ENCODE assay signal across 1 cellular context in the genomic region with DNA sequence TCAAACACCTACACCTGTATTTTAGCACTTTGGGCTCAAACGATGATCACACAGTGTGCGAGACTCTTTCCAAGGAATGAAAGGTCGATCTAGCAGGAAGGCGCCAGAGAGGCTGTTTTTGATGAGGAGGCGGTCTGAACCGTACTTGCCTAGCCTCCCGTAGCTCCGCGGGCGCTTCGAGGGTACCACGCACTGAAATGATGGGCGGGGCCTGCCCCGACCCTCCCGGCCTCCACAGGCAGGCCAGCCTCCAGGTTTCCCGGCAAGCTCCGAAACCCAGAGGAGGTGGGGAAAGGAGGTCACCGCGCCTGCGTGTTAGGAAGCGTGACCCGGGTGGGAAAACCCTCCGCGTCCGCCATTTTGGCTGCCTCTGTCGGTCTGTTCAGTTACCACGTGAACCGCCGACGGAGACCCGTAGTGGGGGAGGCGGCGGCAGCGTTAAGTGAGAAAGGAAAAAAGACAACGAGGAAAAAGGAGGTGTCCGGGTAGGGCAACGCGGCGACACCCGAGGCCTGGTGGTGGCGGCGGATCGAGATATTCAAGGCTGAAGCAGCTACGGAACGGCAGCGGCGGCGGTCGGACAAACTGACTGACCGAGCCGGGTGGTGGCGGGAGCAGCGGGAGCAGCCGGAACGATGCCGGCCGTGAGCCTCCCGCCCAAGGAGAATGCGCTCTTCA.
TF ChIP-seq lines count a peak whose summit lies in the region.

A gene (plus strand): TSS at position 363 of the 678 bp plus-strand sequence. CDS start 273 bp downstream, at position 636.

TF ChIP-seq in HEK293, 187 proteins besides CTCF, POLR2A, EP300 and RAD21 (continued from another document and continues in another):
- TF ChIP-seq, protein P1, sequence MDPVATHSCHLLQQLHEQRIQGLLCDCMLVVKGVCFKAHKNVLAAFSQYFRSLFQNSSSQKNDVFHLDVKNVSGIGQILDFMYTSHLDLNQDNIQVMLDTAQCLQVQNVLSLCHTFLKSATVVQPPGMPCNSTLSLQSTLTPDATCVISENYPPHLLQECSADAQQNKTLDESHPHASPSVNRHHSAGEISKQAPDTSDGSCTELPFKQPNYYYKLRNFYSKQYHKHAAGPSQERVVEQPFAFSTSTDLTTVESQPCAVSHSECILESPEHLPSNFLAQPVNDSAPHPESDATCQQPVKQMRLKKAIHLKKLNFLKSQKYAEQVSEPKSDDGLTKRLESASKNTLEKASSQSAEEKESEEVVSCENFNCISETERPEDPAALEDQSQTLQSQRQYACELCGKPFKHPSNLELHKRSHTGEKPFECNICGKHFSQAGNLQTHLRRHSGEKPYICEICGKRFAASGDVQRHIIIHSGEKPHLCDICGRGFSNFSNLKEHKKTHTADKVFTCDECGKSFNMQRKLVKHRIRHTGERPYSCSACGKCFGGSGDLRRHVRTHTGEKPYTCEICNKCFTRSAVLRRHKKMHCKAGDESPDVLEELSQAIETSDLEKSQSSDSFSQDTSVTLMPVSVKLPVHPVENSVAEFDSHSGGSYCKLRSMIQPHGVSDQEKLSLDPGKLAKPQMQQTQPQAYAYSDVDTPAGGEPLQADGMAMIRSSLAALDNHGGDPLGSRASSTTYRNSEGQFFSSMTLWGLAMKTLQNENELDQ (tag by site-specific recombination; IDR thresholded peaks at IDR 0.05; ENCODE audit: low read depth), result no peak
- TF ChIP-seq ZNF510 (tag by site-specific recombination; IDR thresholded peaks at IDR 0.05; ENCODE audit: insufficient replicate concordance), result no peak
- peak; percentile 35; the same call in 1 of the 2 replicates for TF ChIP-seq ZNF629 (tag by site-specific recombination; IDR thresholded peaks at IDR 0.05)
- TF ChIP-seq, protein P2, sequence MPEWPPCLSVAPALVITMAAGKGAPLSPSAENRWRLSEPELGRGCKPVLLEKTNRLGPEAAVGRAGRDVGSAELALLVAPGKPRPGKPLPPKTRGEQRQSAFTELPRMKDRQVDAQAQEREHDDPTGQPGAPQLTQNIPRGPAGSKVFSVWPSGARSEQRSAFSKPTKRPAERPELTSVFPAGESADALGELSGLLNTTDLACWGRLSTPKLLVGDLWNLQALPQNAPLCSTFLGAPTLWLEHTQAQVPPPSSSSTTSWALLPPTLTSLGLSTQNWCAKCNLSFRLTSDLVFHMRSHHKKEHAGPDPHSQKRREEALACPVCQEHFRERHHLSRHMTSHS (tag by site-specific recombination; IDR thresholded peaks at IDR 0.05), result no peak
- peak; percentile 85 for TF ChIP-seq KLF9 (tag by site-specific recombination; IDR thresholded peaks at IDR 0.05; ENCODE audit: low read depth)
- TF ChIP-seq ZNF341 (tag by site-specific recombination; IDR thresholded peaks at IDR 0.05; ENCODE audit: low read depth), result peak; percentile 99
- peak; percentile 82 for TF ChIP-seq ZNF76 (tag by site-specific recombination; IDR thresholded peaks at IDR 0.05; ENCODE audit: borderline replicate concordance, low read depth)
- TF ChIP-seq, protein P3, sequence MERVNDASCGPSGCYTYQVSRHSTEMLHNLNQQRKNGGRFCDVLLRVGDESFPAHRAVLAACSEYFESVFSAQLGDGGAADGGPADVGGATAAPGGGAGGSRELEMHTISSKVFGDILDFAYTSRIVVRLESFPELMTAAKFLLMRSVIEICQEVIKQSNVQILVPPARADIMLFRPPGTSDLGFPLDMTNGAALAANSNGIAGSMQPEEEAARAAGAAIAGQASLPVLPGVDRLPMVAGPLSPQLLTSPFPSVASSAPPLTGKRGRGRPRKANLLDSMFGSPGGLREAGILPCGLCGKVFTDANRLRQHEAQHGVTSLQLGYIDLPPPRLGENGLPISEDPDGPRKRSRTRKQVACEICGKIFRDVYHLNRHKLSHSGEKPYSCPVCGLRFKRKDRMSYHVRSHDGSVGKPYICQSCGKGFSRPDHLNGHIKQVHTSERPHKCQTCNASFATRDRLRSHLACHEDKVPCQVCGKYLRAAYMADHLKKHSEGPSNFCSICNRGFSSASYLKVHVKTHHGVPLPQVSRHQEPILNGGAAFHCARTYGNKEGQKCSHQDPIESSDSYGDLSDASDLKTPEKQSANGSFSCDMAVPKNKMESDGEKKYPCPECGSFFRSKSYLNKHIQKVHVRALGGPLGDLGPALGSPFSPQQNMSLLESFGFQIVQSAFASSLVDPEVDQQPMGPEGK (tag by site-specific recombination; IDR thresholded peaks at IDR 0.05), result peak; percentile 6; the same call in 1 of the 2 replicates
- TF ChIP-seq ZNF335 (tag by site-specific recombination; conservative IDR thresholded peaks at IDR 0.05), result peak; percentile 83
- TF ChIP-seq, protein P4, sequence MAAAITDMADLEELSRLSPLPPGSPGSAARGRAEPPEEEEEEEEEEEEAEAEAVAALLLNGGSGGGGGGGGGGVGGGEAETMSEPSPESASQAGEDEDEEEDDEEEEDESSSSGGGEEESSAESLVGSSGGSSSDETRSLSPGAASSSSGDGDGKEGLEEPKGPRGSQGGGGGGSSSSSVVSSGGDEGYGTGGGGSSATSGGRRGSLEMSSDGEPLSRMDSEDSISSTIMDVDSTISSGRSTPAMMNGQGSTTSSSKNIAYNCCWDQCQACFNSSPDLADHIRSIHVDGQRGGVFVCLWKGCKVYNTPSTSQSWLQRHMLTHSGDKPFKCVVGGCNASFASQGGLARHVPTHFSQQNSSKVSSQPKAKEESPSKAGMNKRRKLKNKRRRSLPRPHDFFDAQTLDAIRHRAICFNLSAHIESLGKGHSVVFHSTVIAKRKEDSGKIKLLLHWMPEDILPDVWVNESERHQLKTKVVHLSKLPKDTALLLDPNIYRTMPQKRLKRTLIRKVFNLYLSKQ (tag by site-specific recombination; IDR thresholded peaks at IDR 0.05; ENCODE audit: borderline replicate concordance), result no peak
- TF ChIP-seq, protein P5, sequence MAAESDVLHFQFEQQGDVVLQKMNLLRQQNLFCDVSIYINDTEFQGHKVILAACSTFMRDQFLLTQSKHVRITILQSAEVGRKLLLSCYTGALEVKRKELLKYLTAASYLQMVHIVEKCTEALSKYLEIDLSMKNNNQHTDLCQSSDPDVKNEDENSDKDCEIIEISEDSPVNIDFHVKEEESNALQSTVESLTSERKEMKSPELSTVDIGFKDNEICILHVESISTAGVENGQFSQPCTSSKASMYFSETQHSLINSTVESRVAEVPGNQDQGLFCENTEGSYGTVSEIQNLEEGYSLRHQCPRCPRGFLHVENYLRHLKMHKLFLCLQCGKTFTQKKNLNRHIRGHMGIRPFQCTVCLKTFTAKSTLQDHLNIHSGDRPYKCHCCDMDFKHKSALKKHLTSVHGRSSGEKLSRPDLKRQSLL (tag by site-specific recombination; IDR thresholded peaks at IDR 0.05), result 0 out of 2 replicates have a peak, but pooled peaks have one; percentile 5
- 0 out of 2 replicates have a peak, but pooled peaks have one; percentile 67 for TF ChIP-seq REPIN1 (tag by site-specific recombination; IDR thresholded peaks at IDR 0.05; ENCODE audit: low read depth)
- no peak for TF ChIP-seq HOXD13 (CRISPR knock-in tag; IDR thresholded peaks at IDR 0.05; ENCODE audit: borderline replicate concordance)
- 0 out of 2 replicates have a peak, but pooled peaks have one; percentile 35 for TF ChIP-seq ZNF366 (tag by site-specific recombination; conservative IDR thresholded peaks at IDR 0.05)
- TF ChIP-seq ZNF843 (tag by site-specific recombination; IDR thresholded peaks at IDR 0.05), result peak; percentile 20; the same call in 1 of the 2 replicates
- TF ChIP-seq, protein P6, sequence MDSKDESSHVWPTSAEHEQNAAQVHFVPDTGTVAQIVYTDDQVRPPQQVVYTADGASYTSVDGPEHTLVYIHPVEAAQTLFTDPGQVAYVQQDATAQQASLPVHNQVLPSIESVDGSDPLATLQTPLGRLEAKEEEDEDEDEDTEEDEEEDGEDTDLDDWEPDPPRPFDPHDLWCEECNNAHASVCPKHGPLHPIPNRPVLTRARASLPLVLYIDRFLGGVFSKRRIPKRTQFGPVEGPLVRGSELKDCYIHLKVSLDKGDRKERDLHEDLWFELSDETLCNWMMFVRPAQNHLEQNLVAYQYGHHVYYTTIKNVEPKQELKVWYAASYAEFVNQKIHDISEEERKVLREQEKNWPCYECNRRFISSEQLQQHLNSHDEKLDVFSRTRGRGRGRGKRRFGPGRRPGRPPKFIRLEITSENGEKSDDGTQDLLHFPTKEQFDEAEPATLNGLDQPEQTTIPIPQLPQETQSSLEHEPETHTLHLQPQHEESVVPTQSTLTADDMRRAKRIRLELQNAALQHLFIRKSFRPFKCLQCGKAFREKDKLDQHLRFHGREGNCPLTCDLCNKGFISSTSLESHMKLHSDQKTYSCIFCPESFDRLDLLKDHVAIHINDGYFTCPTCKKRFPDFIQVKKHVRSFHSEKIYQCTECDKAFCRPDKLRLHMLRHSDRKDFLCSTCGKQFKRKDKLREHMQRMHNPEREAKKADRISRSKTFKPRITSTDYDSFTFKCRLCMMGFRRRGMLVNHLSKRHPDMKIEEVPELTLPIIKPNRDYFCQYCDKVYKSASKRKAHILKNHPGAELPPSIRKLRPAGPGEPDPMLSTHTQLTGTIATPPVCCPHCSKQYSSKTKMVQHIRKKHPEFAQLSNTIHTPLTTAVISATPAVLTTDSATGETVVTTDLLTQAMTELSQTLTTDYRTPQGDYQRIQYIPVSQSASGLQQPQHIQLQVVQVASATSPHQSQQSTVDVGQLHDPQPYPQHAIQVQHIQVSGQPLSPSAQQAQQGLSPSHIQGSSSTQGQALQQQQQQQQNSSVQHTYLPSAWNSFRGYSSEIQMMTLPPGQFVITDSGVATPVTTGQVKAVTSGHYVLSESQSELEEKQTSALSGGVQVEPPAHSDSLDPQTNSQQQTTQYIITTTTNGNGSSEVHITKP (tag by site-specific recombination; IDR thresholded peaks at IDR 0.05), result 0 out of 2 replicates have a peak, but pooled peaks have one; percentile 11
- TF ChIP-seq ZBTB7A (tag by site-specific recombination; IDR thresholded peaks at IDR 0.05; ENCODE audit: low read depth), result 0 out of 2 replicates have a peak, but pooled peaks have one; percentile 28
- no peak for TF ChIP-seq ZNF561 (tag by site-specific recombination; IDR thresholded peaks at IDR 0.05; ENCODE audit: borderline replicate concordance)
- TF ChIP-seq EGR2 (tag by site-specific recombination; IDR thresholded peaks at IDR 0.05; ENCODE audit: low read depth), result peak; percentile 43; the same call in 1 of the 2 replicates
- TF ChIP-seq, protein P7, sequence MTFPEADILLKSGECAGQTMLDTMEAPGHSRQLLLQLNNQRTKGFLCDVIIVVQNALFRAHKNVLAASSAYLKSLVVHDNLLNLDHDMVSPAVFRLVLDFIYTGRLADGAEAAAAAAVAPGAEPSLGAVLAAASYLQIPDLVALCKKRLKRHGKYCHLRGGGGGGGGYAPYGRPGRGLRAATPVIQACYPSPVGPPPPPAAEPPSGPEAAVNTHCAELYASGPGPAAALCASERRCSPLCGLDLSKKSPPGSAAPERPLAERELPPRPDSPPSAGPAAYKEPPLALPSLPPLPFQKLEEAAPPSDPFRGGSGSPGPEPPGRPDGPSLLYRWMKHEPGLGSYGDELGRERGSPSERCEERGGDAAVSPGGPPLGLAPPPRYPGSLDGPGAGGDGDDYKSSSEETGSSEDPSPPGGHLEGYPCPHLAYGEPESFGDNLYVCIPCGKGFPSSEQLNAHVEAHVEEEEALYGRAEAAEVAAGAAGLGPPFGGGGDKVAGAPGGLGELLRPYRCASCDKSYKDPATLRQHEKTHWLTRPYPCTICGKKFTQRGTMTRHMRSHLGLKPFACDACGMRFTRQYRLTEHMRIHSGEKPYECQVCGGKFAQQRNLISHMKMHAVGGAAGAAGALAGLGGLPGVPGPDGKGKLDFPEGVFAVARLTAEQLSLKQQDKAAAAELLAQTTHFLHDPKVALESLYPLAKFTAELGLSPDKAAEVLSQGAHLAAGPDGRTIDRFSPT (tag by site-specific recombination; IDR thresholded peaks at IDR 0.05), result peak; percentile 92
- no peak for TF ChIP-seq BCL11B (tag by site-specific recombination; IDR thresholded peaks at IDR 0.05; ENCODE audit: low read depth)
- peak; percentile 62; the same call in 1 of the 2 replicates for TF ChIP-seq KLF16 (tag by site-specific recombination; IDR thresholded peaks at IDR 0.05)
- no peak for TF ChIP-seq ZNF530 (tag by site-specific recombination; IDR thresholded peaks at IDR 0.05; ENCODE audit: low read depth)
- peak; percentile 98 for TF ChIP-seq ZBTB8A (tag by site-specific recombination; IDR thresholded peaks at IDR 0.05)
- TF ChIP-seq ZFP37 (tag by site-specific recombination; IDR thresholded peaks at IDR 0.05), result no peak
- TF ChIP-seq IKZF3 (tag by site-specific recombination; IDR thresholded peaks at IDR 0.05), result peak; percentile 88
- TF ChIP-seq OSR2 (tag by site-specific recombination; IDR thresholded peaks at IDR 0.05), result no peak
- TF ChIP-seq YY1 (tag by site-specific recombination; IDR thresholded peaks at IDR 0.05), result peak; percentile 75
- TF ChIP-seq ZNF785 (tag by site-specific recombination; IDR thresholded peaks at IDR 0.05), result no peak
- TF ChIP-seq, protein P8, sequence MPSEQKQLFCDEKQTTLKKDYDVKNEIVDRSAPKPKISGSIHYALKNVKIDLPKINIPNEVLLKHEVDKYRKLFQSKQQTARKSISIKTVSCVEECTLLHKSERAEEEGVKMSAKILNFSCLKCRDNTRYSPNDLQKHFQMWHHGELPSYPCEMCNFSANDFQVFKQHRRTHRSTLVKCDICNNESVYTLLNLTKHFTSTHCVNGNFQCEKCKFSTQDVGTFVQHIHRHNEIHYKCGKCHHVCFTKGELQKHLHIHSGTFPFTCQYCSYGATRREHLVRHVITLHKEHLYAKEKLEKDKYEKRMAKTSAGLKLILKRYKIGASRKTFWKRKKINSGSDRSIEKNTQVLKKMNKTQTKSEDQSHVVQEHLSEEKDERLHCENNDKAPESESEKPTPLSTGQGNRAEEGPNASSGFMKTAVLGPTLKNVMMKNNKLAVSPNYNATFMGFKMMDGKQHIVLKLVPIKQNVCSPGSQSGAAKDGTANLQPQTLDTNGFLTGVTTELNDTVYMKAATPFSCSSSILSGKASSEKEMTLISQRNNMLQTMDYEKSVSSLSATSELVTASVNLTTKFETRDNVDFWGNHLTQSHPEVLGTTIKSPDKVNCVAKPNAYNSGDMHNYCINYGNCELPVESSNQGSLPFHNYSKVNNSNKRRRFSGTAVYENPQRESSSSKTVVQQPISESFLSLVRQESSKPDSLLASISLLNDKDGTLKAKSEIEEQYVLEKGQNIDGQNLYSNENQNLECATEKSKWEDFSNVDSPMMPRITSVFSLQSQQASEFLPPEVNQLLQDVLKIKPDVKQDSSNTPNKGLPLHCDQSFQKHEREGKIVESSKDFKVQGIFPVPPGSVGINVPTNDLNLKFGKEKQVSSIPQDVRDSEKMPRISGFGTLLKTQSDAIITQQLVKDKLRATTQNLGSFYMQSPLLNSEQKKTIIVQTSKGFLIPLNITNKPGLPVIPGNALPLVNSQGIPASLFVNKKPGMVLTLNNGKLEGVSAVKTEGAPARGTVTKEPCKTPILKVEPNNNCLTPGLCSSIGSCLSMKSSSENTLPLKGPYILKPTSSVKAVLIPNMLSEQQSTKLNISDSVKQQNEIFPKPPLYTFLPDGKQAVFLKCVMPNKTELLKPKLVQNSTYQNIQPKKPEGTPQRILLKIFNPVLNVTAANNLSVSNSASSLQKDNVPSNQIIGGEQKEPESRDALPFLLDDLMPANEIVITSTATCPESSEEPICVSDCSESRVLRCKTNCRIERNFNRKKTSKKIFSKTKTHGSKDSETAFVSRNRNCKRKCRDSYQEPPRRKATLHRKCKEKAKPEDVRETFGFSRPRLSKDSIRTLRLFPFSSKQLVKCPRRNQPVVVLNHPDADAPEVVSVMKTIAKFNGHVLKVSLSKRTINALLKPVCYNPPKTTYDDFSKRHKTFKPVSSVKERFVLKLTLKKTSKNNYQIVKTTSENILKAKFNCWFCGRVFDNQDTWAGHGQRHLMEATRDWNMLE (tag by site-specific recombination; conservative IDR thresholded peaks at IDR 0.05; ENCODE audit: low read depth), result peak; percentile 60; the same call in 1 of the 2 replicates
- TF ChIP-seq YY2 (tag by site-specific recombination; IDR thresholded peaks at IDR 0.05), result peak; percentile 87
- peak; percentile 5; the same call in 1 of the 2 replicates for TF ChIP-seq KLF8 (tag by site-specific recombination; IDR thresholded peaks at IDR 0.05)
- TF ChIP-seq ZBTB20 (tag by site-specific recombination; IDR thresholded peaks at IDR 0.05), result 0 out of 2 replicates have a peak, but pooled peaks have one; percentile 6
- TF ChIP-seq TRIM28 (IDR thresholded peaks at IDR 0.05; ENCODE audit: borderline replicate concordance, low read length), result peak; percentile 73; the same call in 1 of the 2 replicates
